ENCODE assay signal across 23 cellular contexts in genomic region chr5:146623657-146624056, GRCh38.
"Had no signal": no experiment of that assay in that cellular context is flagged by ENCODE, and none has a peak within 500 bp of the region (broad histone marks: within the 10 kb centered on the region; RNA-seq: fewer than 3 reads in every experiment).

No MANE protein-coding gene starts in this region.

- H3K27me3 Mint-ChIP-seq: activated CD4-positive, alpha-beta memory T cell treated with anti-CD3 and anti-CD28 coated beads for 36 hours; activated CD4-positive, alpha-beta T cell treated with anti-CD3 and anti-CD28 coated beads, Interleukin-2, amount 10 ng/mL, durations not matched to agents 7 days and 5 days; activated naive CD8-positive, alpha-beta T cell; T-helper 17 cell had no signal

- DNase-seq: activated CD4-positive, alpha-beta memory T cell treated with anti-CD3 and anti-CD28 coated beads for 36 hours; activated CD4-positive, alpha-beta T cell treated with anti-CD3 and anti-CD28 coated beads, Interleukin-2, amount 10 ng/mL, durations not matched to agents 7 days and 5 days; activated CD4-positive, CD25-positive, alpha-beta regulatory T cell; activated CD8-positive, alpha-beta memory T cell treated with anti-CD3 and anti-CD28 coated beads for 24 hours; activated gamma-delta T cell; activated naive CD4-positive, alpha-beta T cell treated with anti-CD3 and anti-CD28 coated beads for 36 hours; activated T-cell treated with anti-CD3 and anti-CD28 coated beads, Interleukin-2, amount 50 U/mL, for 4 hours; amygdala; brain microvascular endothelial cell; Karpas-422; NCI-H1436; NCI-H187 treated with DMSO at 0.1 percent for 48 hours; NCI-H2081 treated with DMSO at 0.1 percent for 48 hours; NCI-H226; NCI-H510A treated with DMSO at 0.1 percent for 48 hours; NCI-H774; PC-9; SHP77 treated with DMSO at 0.1 percent for 48 hours; T-helper 17 cell; T1000 had no signal

- H3K27ac Mint-ChIP-seq: activated CD4-positive, alpha-beta memory T cell treated with anti-CD3 and anti-CD28 coated beads for 36 hours; activated CD4-positive, alpha-beta T cell treated with anti-CD3 and anti-CD28 coated beads, Interleukin-2, amount 10 ng/mL, durations not matched to agents 7 days and 5 days; activated naive CD4-positive, alpha-beta T cell treated with anti-CD3 and anti-CD28 coated beads for 36 hours; activated naive CD8-positive, alpha-beta T cell; T-helper 17 cell had no signal

- H3K4me3 Mint-ChIP-seq: activated CD4-positive, alpha-beta memory T cell treated with anti-CD3 and anti-CD28 coated beads for 36 hours; activated CD4-positive, alpha-beta T cell treated with anti-CD3 and anti-CD28 coated beads, Interleukin-2, amount 10 ng/mL, durations not matched to agents 7 days and 5 days; activated naive CD4-positive, alpha-beta T cell treated with anti-CD3 and anti-CD28 coated beads for 36 hours; activated naive CD8-positive, alpha-beta T cell; activated T-cell treated with anti-CD3 and anti-CD28 coated beads, Interleukin-2, amount 50 U/mL, for 4 hours; T-helper 17 cell had no signal

- H3K4me2 ChIP-seq: PC-9 had no signal

- H2AFZ ChIP-seq: PC-9 had no signal

- H3K27me3 ChIP-seq: brain microvascular endothelial cell, cardiac muscle cell had no signal

- H3K4me1 Mint-ChIP-seq: activated CD4-positive, alpha-beta T cell treated with anti-CD3 and anti-CD28 coated beads, Interleukin-2, amount 10 ng/mL, durations not matched to agents 7 days and 5 days; T-helper 17 cell had no signal

- H3K36me3 ChIP-seq: brain microvascular endothelial cell, cardiac muscle cell had no signal

- ATAC-seq: activated T-cell treated with anti-CD3 and anti-CD28 coated beads, Interleukin-2, amount 50 U/mL, for 4 hours; T-helper 17 cell had no signal

- H3K36me3 Mint-ChIP-seq: activated CD4-positive, alpha-beta memory T cell treated with anti-CD3 and anti-CD28 coated beads for 36 hours; activated naive CD8-positive, alpha-beta T cell had no signal

- H3K9me3 Mint-ChIP-seq: activated CD4-positive, alpha-beta memory T cell treated with anti-CD3 and anti-CD28 coated beads for 36 hours; activated CD4-positive, alpha-beta T cell treated with anti-CD3 and anti-CD28 coated beads, Interleukin-2, amount 10 ng/mL, durations not matched to agents 7 days and 5 days; activated naive CD4-positive, alpha-beta T cell treated with anti-CD3 and anti-CD28 coated beads for 36 hours; activated T-cell treated with anti-CD3 and anti-CD28 coated beads, Interleukin-2, amount 50 U/mL, for 4 hours had no signal

- H3K4me3 ChIP-seq: cardiac muscle cell, PC-9 had no signal

- H3K27ac ChIP-seq: brain microvascular endothelial cell, cardiac muscle cell, PC-9, VCaP had no signal
